Comparison of ENCODE assay signal across 10 cellular contexts in genomic region chr4:112876316-112876715, GRCh38.
"Had no signal": no experiment of that assay in that cellular context is flagged by ENCODE, and none has a peak within 500 bp of the region (broad histone marks: within the 10 kb centered on the region; RNA-seq: fewer than 3 reads in every experiment).

No MANE protein-coding gene starts in this region.

- H3K27ac Mint-ChIP-seq: HFFc6, IgD-negative memory B cell had no signal

- H3K27me3 Mint-ChIP-seq: IgD-negative memory B cell had no signal

- ATAC-seq: HCT116, HepG2 had no signal

- H3K27ac ChIP-seq: GM23248, HL-60, KMS-11 had no signal

- H3K4me3 ChIP-seq: GM23248, HAP-1 had no signal

- H3K9me3 ChIP-seq: HAP-1 had no signal

- H3K9me3 Mint-ChIP-seq: HFFc6 had no signal

- H3K36me3 ChIP-seq: HAP-1 had no signal

- H3K9ac ChIP-seq: GM23248, KMS-11 had no signal

- H3K4me3 Mint-ChIP-seq: HFFc6, IgD-negative memory B cell had no signal

- H2AFZ ChIP-seq: GM23248 had no signal

- FAIRE-seq: HepG2 had no signal

- H3K4me1 ChIP-seq: HAP-1 had no signal

- H3K4me1 Mint-ChIP-seq: IgD-negative memory B cell had no signal

- H3K4me2 ChIP-seq: KMS-11 had no signal

- H3K36me3 Mint-ChIP-seq: IgD-negative memory B cell had no signal

- DNase-seq: GM23248, HFFc6, Karpas-422, KBM-7 had no signal
